In the genomic region with DNA sequence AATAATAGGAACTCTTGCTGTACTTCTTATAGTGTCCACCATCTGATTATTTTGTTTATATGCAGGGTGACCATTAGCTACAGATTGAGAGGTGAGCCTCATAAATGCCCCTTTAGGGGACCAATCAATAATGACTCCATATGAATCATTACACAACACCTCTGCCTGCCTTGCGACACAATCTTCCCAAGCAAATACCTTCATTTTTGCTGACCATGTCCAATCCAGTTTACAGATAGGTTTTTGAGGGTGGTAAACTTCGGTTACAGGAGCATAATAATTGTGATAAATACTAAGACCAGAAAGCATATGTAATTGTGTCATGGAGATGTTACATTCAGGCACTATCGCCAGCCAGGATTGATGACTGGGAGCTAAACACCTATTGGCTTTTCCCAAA, we compare ENCODE assay signal across 39 cellular contexts. TPM values are rescaled to one million over a fixed set of nuclear protein-coding genes. Genes with fewer than 3 reads are reported as not detected.
"Had no signal": no experiment of that assay in that cellular context is flagged by ENCODE, and none has a peak within 500 bp of the region (broad histone marks: within the 10 kb centered on the region; RNA-seq: fewer than 3 reads in every experiment).

No MANE protein-coding gene starts in this region.

- ATAC-seq: activated CD8-positive, alpha-beta T cell treated with anti-CD3 and anti-CD28 coated beads for 36 hours; activated naive CD4-positive, alpha-beta T cell treated with anti-CD3 and anti-CD28 coated beads, Interleukin-2, amount 50 U/mL, for 72 hours; activated T-cell treated with anti-CD3 and anti-CD28 coated beads, Interleukin-2, amount 50 U/mL, for 4 hours; activated T-cell treated with anti-CD3 and anti-CD28 coated beads, Interleukin-2, amount 50 U/mL, for 72 hours; activated T-helper 17 cell treated with anti-CD3 and anti-CD28 coated beads, Interleukin-2, amount 50 U/mL, for 72 hours; body of pancreas had no signal

- H3K4me3 Mint-ChIP-seq: activated B cell treated with CpG ODN at 0.5 μM for 24 hours; activated CD4-positive, alpha-beta memory T cell treated with anti-CD3 and anti-CD28 coated beads for 36 hours; activated CD4-positive, alpha-beta T cell treated with anti-CD3 and anti-CD28 coated beads, Interleukin-2, amount 10 ng/mL, durations not matched to agents 24 days and 14 days; activated CD8-positive, alpha-beta T cell treated with anti-CD3 and anti-CD28 coated beads for 36 hours; activated naive CD4-positive, alpha-beta T cell treated with anti-CD3 and anti-CD28 coated beads for 36 hours; activated naive CD8-positive, alpha-beta T cell treated with anti-CD3 and anti-CD28 coated beads for 36 hours; activated T-cell treated with anti-CD3 and anti-CD28 coated beads, Interleukin-2, amount 50 U/mL, for 4 hours; activated T-cell treated with anti-CD3 and anti-CD28 coated beads, Interleukin-2, amount 50 U/mL, for 72 hours; activated T-helper 1 cell treated with anti-CD3 and anti-CD28 coated beads, Interleukin-12 subunit alpha, Interleukin-12 subunit beta, Interleukin-2, Interleukin-4 antibody, amounts not matched to agents 30 ng/mL and 10 ng/mL and 1 ng/mL, durations not matched to agents 14 hours and 24 hours and 36 hours; activated T-helper 17 cell treated with anti-CD3 and anti-CD28 coated beads, Interleukin-2, amount 50 U/mL, for 72 hours; central memory CD8-positive, alpha-beta T cell; T-helper 1 cell treated with Interleukin-12 subunit alpha and Interleukin-12 subunit beta and Interleukin-4 antibody, amounts not matched to agents 30 μg/mL and 1 μg/mL, for 36 hours; T-helper 2 cell treated with Interferon-gamma antibody and Interleukin-4, amounts not matched to agents 5 μg/mL and 100 μg/mL, for 36 hours had no signal

- H3K4me1 Mint-ChIP-seq: activated B cell treated with CpG ODN at 0.5 μM for 24 hours; activated CD4-positive, alpha-beta T cell treated with anti-CD3 and anti-CD28 coated beads, Interleukin-2, amount 10 ng/mL, durations not matched to agents 24 days and 14 days; activated naive CD8-positive, alpha-beta T cell treated with anti-CD3 and anti-CD28 coated beads for 36 hours; activated T-helper 17 cell treated with anti-CD3 and anti-CD28 coated beads, Interleukin-2, amount 50 U/mL, for 72 hours; central memory CD8-positive, alpha-beta T cell had no signal

- H3K27me3 Mint-ChIP-seq: activated B cell treated with CpG ODN at 0.5 μM for 24 hours; activated CD4-positive, alpha-beta memory T cell treated with anti-CD3 and anti-CD28 coated beads for 36 hours; activated CD4-positive, alpha-beta T cell treated with anti-CD3 and anti-CD28 coated beads, Interleukin-2, amount 10 ng/mL, durations not matched to agents 24 days and 14 days; activated CD8-positive, alpha-beta T cell treated with anti-CD3 and anti-CD28 coated beads for 36 hours; activated naive CD8-positive, alpha-beta T cell treated with anti-CD3 and anti-CD28 coated beads for 36 hours; activated T-helper 17 cell treated with anti-CD3 and anti-CD28 coated beads, Interleukin-2, amount 50 U/mL, for 72 hours; central memory CD8-positive, alpha-beta T cell had no signal

- H3K27ac ChIP-seq: adrenal gland, body of pancreas, brain microvascular endothelial cell, breast epithelium, cardiac muscle cell had no signal

- DNase-seq: activated B cell treated with CpG ODN at 0.5 μM for 24 hours; activated CD4-positive, alpha-beta memory T cell treated with anti-CD3 and anti-CD28 coated beads for 36 hours; activated CD4-positive, alpha-beta T cell treated with anti-CD3 and anti-CD28 coated beads for 4 hours; activated CD4-positive, alpha-beta T cell treated with anti-CD3 and anti-CD28 coated beads, Interleukin-2, amount 10 ng/mL, durations not matched to agents 24 days and 14 days; activated CD4-positive, alpha-beta T cell treated with anti-CD3 and anti-CD28 coated beads, Interleukin-2, amount 50 U/mL, for 1 hour; activated CD4-positive, alpha-beta T cell treated with anti-CD3 and anti-CD28 coated beads, Interleukin-2, amount 50 U/mL, for 4 hours; activated CD4-positive, CD25-positive, alpha-beta regulatory T cell treated with anti-CD3 and anti-CD28 coated beads, Interleukin-2, amount 50 U/mL, for 72 hours; activated CD8-positive, alpha-beta memory T cell treated with anti-CD3 and anti-CD28 coated beads, Interleukin-2, amount 50 U/mL, for 4 hours; activated CD8-positive, alpha-beta T cell treated with anti-CD3 and anti-CD28 coated beads for 36 hours; activated effector memory CD4-positive, alpha-beta T cell treated with anti-CD3 and anti-CD28 coated beads, Interleukin-2, amount 50 U/mL, for 16 hours; activated gamma-delta T cell treated with Interleukin-2 at 50 U/mL for 16 hours; activated naive CD4-positive, alpha-beta T cell; activated naive CD4-positive, alpha-beta T cell treated with anti-CD3 and anti-CD28 coated beads for 36 hours; activated naive CD4-positive, alpha-beta T cell treated with anti-CD3 and anti-CD28 coated beads, Interleukin-2, amount 50 U/mL, for 16 hours; activated naive CD8-positive, alpha-beta T cell treated with anti-CD3 and anti-CD28 coated beads for 36 hours; activated T-cell treated with anti-CD3 and anti-CD28 coated beads for 4 hours; activated T-cell treated with anti-CD3 and anti-CD28 coated beads, Interleukin-2, amount 50 U/mL, for 1 hour; activated T-cell treated with anti-CD3 and anti-CD28 coated beads, Interleukin-2, amount 50 U/mL, for 4 hours; activated T-cell treated with anti-CD3 and anti-CD28 coated beads, Interleukin-2, amount 50 U/mL, for 72 hours; adrenal gland; amniotic stem cell; aorta; body of pancreas; brain microvascular endothelial cell; caudate nucleus; cerebellar nuclear complex; T-helper 1 cell; T-helper 2 cell; T-helper 9 cell had no signal

- H3K4me1 ChIP-seq: adrenal gland, body of pancreas, breast epithelium had no signal

- FAIRE-seq: astrocyte, TTC549 had no signal

- H3K27ac Mint-ChIP-seq: activated B cell treated with CpG ODN at 0.5 μM for 24 hours; activated CD4-positive, alpha-beta memory T cell treated with anti-CD3 and anti-CD28 coated beads for 36 hours; activated CD4-positive, alpha-beta T cell treated with anti-CD3 and anti-CD28 coated beads, Interleukin-2, amount 10 ng/mL, durations not matched to agents 24 days and 14 days; activated CD8-positive, alpha-beta T cell treated with anti-CD3 and anti-CD28 coated beads for 36 hours; activated naive CD4-positive, alpha-beta T cell treated with anti-CD3 and anti-CD28 coated beads for 36 hours; activated naive CD4-positive, alpha-beta T cell treated with anti-CD3 and anti-CD28 coated beads, Interleukin-2, amount 50 U/mL, for 72 hours; activated naive CD8-positive, alpha-beta T cell treated with anti-CD3 and anti-CD28 coated beads for 36 hours; activated T-cell treated with anti-CD3 and anti-CD28 coated beads, Interleukin-2, amount 50 U/mL, for 72 hours; activated T-helper 1 cell treated with anti-CD3 and anti-CD28 coated beads, Interleukin-12 subunit alpha, Interleukin-12 subunit beta, Interleukin-2, Interleukin-4 antibody, amounts not matched to agents 30 ng/mL and 10 ng/mL and 1 ng/mL, durations not matched to agents 14 hours and 24 hours and 36 hours; activated T-helper 17 cell treated with anti-CD3 and anti-CD28 coated beads, Interleukin-2, amount 50 U/mL, for 72 hours; T-helper 1 cell treated with Interleukin-12 subunit alpha and Interleukin-12 subunit beta and Interleukin-4 antibody, amounts not matched to agents 30 μg/mL and 1 μg/mL, for 36 hours; T-helper 2 cell treated with Interferon-gamma antibody and Interleukin-4, amounts not matched to agents 5 μg/mL and 100 μg/mL, for 36 hours had no signal

- H3K36me3 Mint-ChIP-seq: activated CD4-positive, alpha-beta memory T cell treated with anti-CD3 and anti-CD28 coated beads for 36 hours; activated naive CD4-positive, alpha-beta T cell treated with anti-CD3 and anti-CD28 coated beads, Interleukin-2, amount 50 U/mL, for 72 hours; activated naive CD8-positive, alpha-beta T cell treated with anti-CD3 and anti-CD28 coated beads for 36 hours had no signal

- H3K4me3 ChIP-seq: adrenal gland, body of pancreas, breast epithelium, cardiac muscle cell had no signal

- H3K27me3 ChIP-seq: adrenal gland, body of pancreas, brain microvascular endothelial cell, breast epithelium, cardiac muscle cell had no signal

- H3K9me3 ChIP-seq: adrenal gland, body of pancreas, breast epithelium had no signal

- H3K9me3 Mint-ChIP-seq: activated B cell treated with CpG ODN at 0.5 μM for 24 hours; activated CD4-positive, alpha-beta memory T cell treated with anti-CD3 and anti-CD28 coated beads for 36 hours; activated CD4-positive, alpha-beta T cell treated with anti-CD3 and anti-CD28 coated beads, Interleukin-2, amount 10 ng/mL, durations not matched to agents 24 days and 14 days; activated CD8-positive, alpha-beta T cell treated with anti-CD3 and anti-CD28 coated beads for 36 hours; activated naive CD4-positive, alpha-beta T cell treated with anti-CD3 and anti-CD28 coated beads for 36 hours; activated naive CD4-positive, alpha-beta T cell treated with anti-CD3 and anti-CD28 coated beads, Interleukin-2, amount 50 U/mL, for 72 hours; activated naive CD8-positive, alpha-beta T cell treated with anti-CD3 and anti-CD28 coated beads for 36 hours; activated T-cell treated with anti-CD3 and anti-CD28 coated beads, Interleukin-2, amount 50 U/mL, for 4 hours; activated T-cell treated with anti-CD3 and anti-CD28 coated beads, Interleukin-2, amount 50 U/mL, for 72 hours; activated T-helper 1 cell treated with anti-CD3 and anti-CD28 coated beads, Interleukin-12 subunit alpha, Interleukin-12 subunit beta, Interleukin-2, Interleukin-4 antibody, amounts not matched to agents 30 ng/mL and 10 ng/mL and 1 ng/mL, durations not matched to agents 14 hours and 24 hours and 36 hours; activated T-helper 17 cell treated with anti-CD3 and anti-CD28 coated beads, Interleukin-2, amount 50 U/mL, for 72 hours; central memory CD8-positive, alpha-beta T cell; T-helper 1 cell treated with Interleukin-12 subunit alpha and Interleukin-12 subunit beta and Interleukin-4 antibody, amounts not matched to agents 30 μg/mL and 1 μg/mL, for 36 hours; T-helper 2 cell treated with Interferon-gamma antibody and Interleukin-4, amounts not matched to agents 5 μg/mL and 100 μg/mL, for 36 hours had no signal

- H3K36me3 ChIP-seq: adrenal gland, brain microvascular endothelial cell, breast epithelium, cardiac muscle cell had no signal

RNA-seq across cellular contexts. Expression of a gene that starts 23.6 kb away (rescaled TPM):
- total RNA-seq: activated B cell treated with CpG ODN at 0.5 μM for 24 hours; activated CD4-positive, alpha-beta T cell treated with anti-CD3 and anti-CD28 coated beads, Interleukin-2, amount 10 ng/mL, durations not matched to agents 24 days and 14 days had no signal
